8 cellular contexts compared by ENCODE assay signal in the genomic region with DNA sequence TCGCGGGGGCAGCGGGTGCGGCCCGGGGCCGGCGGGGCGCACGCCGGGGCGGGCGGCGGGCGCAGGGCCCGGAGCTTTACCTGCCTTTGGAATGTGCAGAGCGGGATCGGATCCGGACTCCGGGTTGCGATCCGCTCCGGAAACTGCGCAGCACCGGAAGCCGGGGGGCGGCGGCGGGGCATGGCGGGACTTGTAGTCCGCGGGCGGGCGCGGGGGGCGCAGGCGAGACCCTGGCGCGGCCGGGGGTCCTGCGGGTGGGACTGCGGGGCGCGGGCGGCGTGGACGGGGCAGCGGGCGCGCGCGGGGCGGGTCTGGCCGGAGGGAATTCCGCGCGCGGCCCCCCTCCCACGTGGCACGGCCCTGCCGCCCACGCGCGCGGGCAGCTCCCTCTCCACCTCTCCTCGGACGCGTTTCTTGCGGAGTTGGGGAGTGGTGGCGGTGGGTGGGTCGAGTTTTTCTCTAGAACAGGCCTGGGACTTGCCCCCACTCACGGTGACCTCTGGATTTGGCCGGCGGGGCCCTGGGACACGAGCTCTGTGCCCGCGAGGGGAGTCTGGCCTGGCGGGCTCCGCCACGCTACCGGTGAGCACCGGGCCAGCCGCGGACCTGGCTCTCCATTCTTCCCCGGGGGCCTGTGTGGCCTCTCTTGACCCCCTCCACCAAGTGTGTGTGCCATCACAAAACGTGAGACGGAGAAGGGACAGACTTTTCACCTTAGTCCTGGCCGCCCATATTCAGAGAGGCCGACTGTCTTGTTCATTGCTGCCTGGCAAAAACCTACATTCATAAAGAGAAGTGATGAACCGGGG. TPM values are rescaled to one million over a fixed set of nuclear protein-coding genes. Genes with fewer than 3 reads are reported as not detected.
A peak's percentile ranks its signal among the peaks of the same experiment; 100 is the strongest.
DNase-seq lines count a peak whose midpoint lies in the region; ATAC-seq, FAIRE-seq and TF ChIP-seq lines count a peak whose summit lies in the region.

A gene with protein sequence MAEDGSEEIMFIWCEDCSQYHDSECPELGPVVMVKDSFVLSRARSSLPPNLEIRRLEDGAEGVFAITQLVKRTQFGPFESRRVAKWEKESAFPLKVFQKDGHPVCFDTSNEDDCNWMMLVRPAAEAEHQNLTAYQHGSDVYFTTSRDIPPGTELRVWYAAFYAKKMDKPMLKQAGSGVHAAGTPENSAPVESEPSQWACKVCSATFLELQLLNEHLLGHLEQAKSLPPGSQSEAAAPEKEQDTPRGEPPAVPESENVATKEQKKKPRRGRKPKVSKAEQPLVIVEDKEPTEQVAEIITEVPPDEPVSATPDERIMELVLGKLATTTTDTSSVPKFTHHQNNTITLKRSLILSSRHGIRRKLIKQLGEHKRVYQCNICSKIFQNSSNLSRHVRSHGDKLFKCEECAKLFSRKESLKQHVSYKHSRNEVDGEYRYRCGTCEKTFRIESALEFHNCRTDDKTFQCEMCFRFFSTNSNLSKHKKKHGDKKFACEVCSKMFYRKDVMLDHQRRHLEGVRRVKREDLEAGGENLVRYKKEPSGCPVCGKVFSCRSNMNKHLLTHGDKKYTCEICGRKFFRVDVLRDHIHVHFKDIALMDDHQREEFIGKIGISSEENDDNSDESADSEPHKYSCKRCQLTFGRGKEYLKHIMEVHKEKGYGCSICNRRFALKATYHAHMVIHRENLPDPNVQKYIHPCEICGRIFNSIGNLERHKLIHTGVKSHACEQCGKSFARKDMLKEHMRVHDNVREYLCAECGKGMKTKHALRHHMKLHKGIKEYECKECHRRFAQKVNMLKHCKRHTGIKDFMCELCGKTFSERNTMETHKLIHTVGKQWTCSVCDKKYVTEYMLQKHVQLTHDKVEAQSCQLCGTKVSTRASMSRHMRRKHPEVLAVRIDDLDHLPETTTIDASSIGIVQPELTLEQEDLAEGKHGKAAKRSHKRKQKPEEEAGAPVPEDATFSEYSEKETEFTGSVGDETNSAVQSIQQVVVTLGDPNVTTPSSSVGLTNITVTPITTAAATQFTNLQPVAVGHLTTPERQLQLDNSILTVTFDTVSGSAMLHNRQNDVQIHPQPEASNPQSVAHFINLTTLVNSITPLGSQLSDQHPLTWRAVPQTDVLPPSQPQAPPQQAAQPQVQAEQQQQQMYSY (minus strand): TSS at position 155 of the 809 bp plus-strand sequence. CDS start 18,981 bp downstream, outside the sequence.

- H3K4me1 ChIP-seq in kidney (ENCODE audit: control insufficient read depth in 1 of 2, insufficient read depth in 1 of 2, low read depth in 1 of 2, low read length in 2 of 2) = peaks cover 0 to 3% of the 10 kb centered on the region in 2 donors

- intact Hi-C loops in kidney (cut with DNase I) = no loop called here

- ATAC-seq in GM18502 (IDR thresholded peaks at IDR 0.05; ENCODE audit: poor library complexity, unreplicated experiment) (peak; percentile 69), HG02973 (IDR thresholded peaks at IDR 0.05; ENCODE audit: unreplicated experiment) (peak; percentile 47)

- H3K4me3 ChIP-seq in kidney (ENCODE audit: low read length in 2 of 2) = peak within 1 kb of the TSS; percentile 71 to 86

- no peak for TF ChIP-seq CTCF in 22Rv1 (IDR thresholded peaks at IDR 0.05)
- TF ChIP-seq CTCF in kidney (IDR thresholded peaks at IDR 0.05; ENCODE audit: borderline replicate concordance, extremely low read depth, insufficient read depth) = no peak

- peak within 1 kb of the TSS; percentile 78 to 98 for H3K9ac ChIP-seq in kidney (ENCODE audit: low read length in 2 of 2)

- no peaks in the 10 kb centered on the region for H3K36me3 ChIP-seq in kidney (ENCODE audit: control insufficient read depth in 1 of 2, insufficient read depth in 2 of 2, low read length in 2 of 2)

- H3K9me3 ChIP-seq in kidney (ENCODE audit: control insufficient read depth in 1 of 2, low read length in 2 of 2) = no peaks in the 10 kb centered on the region

- peak; percentile 69 for DNase-seq in NCI-H2171 treated with DMSO at 0.1 percent for 48 hours (lab: John Stamatoyannopoulos, UW)
- DNase-seq in activated CD4-positive, CD25-positive, alpha-beta regulatory T cell treated with anti-CD3 and anti-CD28 coated beads, Interleukin-2, amount 50 U/mL, for 16 hours (ENCODE audit: low read depth, low spot score) = peak; percentile 70
- peak in 58 of 61 donors; percentile 29 to 86 (median 70) for DNase-seq in caudate nucleus (lab: John Stamatoyannopoulos, UW)
- DNase-seq in kidney = peak; percentile 95
- DNase-seq in stimulated activated CD4-positive, alpha-beta T cell treated with anti-CD3 and anti-CD28 coated beads, Interleukin-15, amount 100 ng/mL, for 1 hour (ENCODE audit: low read depth in 1 of 2, low spot score in 1 of 2) = peak; percentile 62 to 79

- no peak for FAIRE-seq in kidney (lab: Jason Lieb, UNC)

- H3K27ac ChIP-seq in 22Rv1 (peak within 1 kb of the TSS; percentile 84), caudate nucleus (ENCODE audit: low read depth, low read length) (peak within 1 kb of the TSS; percentile 23), kidney (ENCODE audit: low read depth in 2 of 2, low read length in 2 of 2) (peak within 1 kb of the TSS; percentile 60 to 67)

RNA-seq across cellular contexts. Expression of the gene that starts here (rescaled TPM):
- total RNA-seq in kidney = 8.4 TPM
- 1.3 TPM for polyA plus RNA-seq in kidney (ENCODE audit: insufficient read depth, low read depth, low replicate concordance)

Comparison
In these comparisons a context has a peak if more than half of its experiments do, and no peak if none do; other contexts are left out.
1. Peak in every context shown above with its lines: DNase-seq, ATAC-seq, H3K4me3 ChIP-seq and H3K27ac ChIP-seq.
2. H3K27ac ChIP-seq: peak in every context shown above with its lines; median percentile 84 in 22Rv1; 64 in kidney; 23 in caudate nucleus.